12 cellular contexts compared by ENCODE assay signal in the genomic region with DNA sequence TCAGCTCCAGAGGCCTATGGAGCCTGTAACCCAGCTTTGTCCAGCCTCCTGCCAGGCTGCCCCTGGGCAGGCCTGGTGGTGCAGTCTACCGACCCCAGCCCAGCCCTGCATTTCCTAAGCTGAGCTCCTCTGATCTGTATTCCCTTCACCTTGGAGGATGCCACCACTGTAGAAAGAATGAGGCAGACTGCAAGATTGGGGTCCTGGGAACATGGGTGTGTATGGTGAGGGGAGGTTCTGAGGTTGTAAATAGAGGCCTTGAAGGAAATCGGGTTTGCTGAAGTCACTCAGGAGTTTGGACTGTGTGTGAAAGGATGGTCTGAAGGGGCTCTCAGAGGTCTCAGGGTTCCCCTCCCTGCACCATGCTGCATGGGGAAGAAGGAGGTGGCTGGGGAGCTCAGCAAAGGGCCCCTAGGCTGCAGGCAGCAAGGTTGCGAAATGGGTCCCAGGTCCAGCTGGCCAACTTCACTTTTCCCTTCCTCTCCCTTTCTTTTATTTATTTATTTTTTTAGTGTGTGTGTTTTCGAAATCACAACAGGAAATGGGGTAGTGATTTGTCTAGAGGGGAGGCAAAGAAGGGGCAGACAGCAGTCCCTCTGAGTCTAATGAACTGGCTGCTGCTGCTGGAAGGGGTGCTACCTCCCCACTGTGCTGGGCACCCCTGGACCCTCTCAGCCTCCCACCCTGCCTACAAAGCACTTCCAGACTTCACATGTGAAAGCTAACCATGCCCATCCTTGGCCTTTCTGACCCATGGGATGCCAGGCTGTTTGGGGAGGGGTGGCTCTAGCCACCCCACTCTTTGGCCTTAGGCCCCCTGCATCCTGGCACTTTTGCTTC. TPM values are rescaled to one million over a fixed set of nuclear protein-coding genes. Genes with fewer than 3 reads are reported as not detected.
A peak's percentile ranks its signal among the peaks of the same experiment; 100 is the strongest.
DNase-seq lines count a peak whose midpoint lies in the region; ATAC-seq and TF ChIP-seq lines count a peak whose summit lies in the region.
"Had no signal": no experiment of that assay in that cellular context is flagged by ENCODE, and none has a peak within 500 bp of the region (broad histone marks: within the 10 kb centered on the region; RNA-seq: fewer than 3 reads in every experiment).

No MANE protein-coding gene starts in this region.

- H3K36me3 ChIP-seq in SK-N-MC (ENCODE audit: insufficient read depth, low read length) (peaks cover 23% of the 10 kb centered on the region), psoas muscle (ENCODE audit: insufficient read depth in 1 of 2, low read depth in 1 of 2) (peaks cover 0 to 26% of the 10 kb centered on the region in 2 donors)

- H3K9me3 ChIP-seq in SK-N-MC (ENCODE audit: low read depth, low read length) (no peaks in the 10 kb centered on the region), psoas muscle (no peaks in the 10 kb centered on the region)

- H3K4me3 ChIP-seq in SK-N-MC (no peak overlapping the region), psoas muscle (no peak overlapping the region)

- TF ChIP-seq CTCF in psoas muscle (IDR thresholded peaks at IDR 0.05), result no peak

- H3K27ac Mint-ChIP-seq in stimulated activated effector memory CD8-positive, alpha-beta T cell treated with anti-CD3 and anti-CD28 coated beads, Interleukin-12 subunit alpha, Interleukin-12 subunit beta, amount 100 ng/mL, for 72 hours, result no peak overlapping the region
- H3K27ac Mint-ChIP-seq: activated CD4-positive, alpha-beta memory T cell treated with anti-CD3 and anti-CD28 coated beads, Interleukin-2, amount 10 ng/mL, durations not matched to agents 7 days and 5 days; stimulated activated naive B cell treated with anti-CD40 and anti-IgM and Interleukin-4, amounts not matched to agents 10 μg/mL and 1 μg/mL and 100 μg/mL, for 72 hours had no signal

- no peaks in the 10 kb centered on the region for H3K9me3 Mint-ChIP-seq in stimulated activated effector memory CD8-positive, alpha-beta T cell treated with anti-CD3 and anti-CD28 coated beads, Interleukin-12 subunit alpha, Interleukin-12 subunit beta, amount 100 ng/mL, for 72 hours
- H3K9me3 Mint-ChIP-seq: activated CD4-positive, alpha-beta memory T cell treated with anti-CD3 and anti-CD28 coated beads, Interleukin-2, amount 10 ng/mL, durations not matched to agents 7 days and 5 days; stimulated activated naive B cell treated with anti-CD40 and anti-IgM and Interleukin-4, amounts not matched to agents 10 μg/mL and 1 μg/mL and 100 μg/mL, for 72 hours had no signal

- DNase-seq in AML-193 (lab: John Stamatoyannopoulos, UW) (peak; percentile 56 to 60), SK-N-MC (ENCODE audit: low read depth, low spot score) (no peak), Right ventricle myocardium superior (peak; percentile 87), psoas muscle (peak; percentile 80 to 85), erythroblast (lab: John Stamatoyannopoulos, UW) (no peak), UCSD-AML1 (lab: John Stamatoyannopoulos, UW; ENCODE audit: unreplicated experiment) (no peak)
- no peak for DNase-seq in activated CD4-positive, alpha-beta T cell treated with anti-CD3 and anti-CD28 coated beads for 48 hours
- DNase-seq in stimulated activated effector memory CD8-positive, alpha-beta T cell treated with anti-CD3 and anti-CD28 coated beads, Interleukin-12 subunit alpha, Interleukin-12 subunit beta, amount 100 ng/mL, for 72 hours (ENCODE audit: low spot score in 2 of 2), result no peak
- DNase-seq: activated CD4-positive, alpha-beta memory T cell treated with anti-CD3 and anti-CD28 coated beads, Interleukin-2, amount 10 ng/mL, durations not matched to agents 7 days and 5 days; effector CD4-positive, alpha-beta T cell; stimulated activated naive B cell treated with anti-CD40 and anti-IgM and Interleukin-4, amounts not matched to agents 10 μg/mL and 1 μg/mL and 100 μg/mL, for 72 hours had no signal

- TF ChIP-seq POLR2A in erythroblast (IDR thresholded peaks at IDR 0.05; ENCODE audit: low read length), result no peak

- no peak overlapping the region for H3K9ac ChIP-seq in SK-N-MC (ENCODE audit: insufficient read length)

- H3K27ac ChIP-seq in SK-N-MC (peak overlapping the region; percentile 50; the same call in 1 of the 2 replicates), psoas muscle (peak overlapping the region; percentile 69)

- WGBS in psoas muscle, 3 donors, result 55 to 65% (median 61%) methylated on average over 4 of the region's 4 CpGs

- H3K4me1 ChIP-seq in psoas muscle, result peaks cover 7% of the 10 kb centered on the region

- H3K36me3 Mint-ChIP-seq in stimulated activated effector memory CD8-positive, alpha-beta T cell treated with anti-CD3 and anti-CD28 coated beads, Interleukin-12 subunit alpha, Interleukin-12 subunit beta, amount 100 ng/mL, for 72 hours, result no peaks in the 10 kb centered on the region
- H3K36me3 Mint-ChIP-seq: stimulated activated naive B cell treated with anti-CD40 and anti-IgM and Interleukin-4, amounts not matched to agents 10 μg/mL and 1 μg/mL and 100 μg/mL, for 72 hours had no signal

- intact Hi-C loops in Right ventricle myocardium superior (cut with DNase I), result no loop called here
- intact Hi-C loops in psoas muscle (cut with DNase I), result no loop called here

- H3K4me3 Mint-ChIP-seq in stimulated activated effector memory CD8-positive, alpha-beta T cell treated with anti-CD3 and anti-CD28 coated beads, Interleukin-12 subunit alpha, Interleukin-12 subunit beta, amount 100 ng/mL, for 72 hours, result no peak overlapping the region
- H3K4me3 Mint-ChIP-seq: activated CD4-positive, alpha-beta memory T cell treated with anti-CD3 and anti-CD28 coated beads, Interleukin-2, amount 10 ng/mL, durations not matched to agents 7 days and 5 days; stimulated activated naive B cell treated with anti-CD40 and anti-IgM and Interleukin-4, amounts not matched to agents 10 μg/mL and 1 μg/mL and 100 μg/mL, for 72 hours had no signal

- H3K4me1 Mint-ChIP-seq in stimulated activated effector memory CD8-positive, alpha-beta T cell treated with anti-CD3 and anti-CD28 coated beads, Interleukin-12 subunit alpha, Interleukin-12 subunit beta, amount 100 ng/mL, for 72 hours, result peaks cover 5% of the 10 kb centered on the region
- H3K4me1 Mint-ChIP-seq: activated CD4-positive, alpha-beta memory T cell treated with anti-CD3 and anti-CD28 coated beads, Interleukin-2, amount 10 ng/mL, durations not matched to agents 7 days and 5 days; stimulated activated naive B cell treated with anti-CD40 and anti-IgM and Interleukin-4, amounts not matched to agents 10 μg/mL and 1 μg/mL and 100 μg/mL, for 72 hours had no signal

- no peaks in the 10 kb centered on the region for H3K27me3 ChIP-seq in psoas muscle (ENCODE audit: insufficient read depth in 3 of 3, low read length in 2 of 3)

- peak; percentile 68 for ATAC-seq in Right ventricle myocardium superior (ENCODE audit: poor library complexity)
- ATAC-seq in psoas muscle, result peak in 3 of 4 donors; percentile 35 to 62 (median 43)
- no peak for ATAC-seq in stimulated activated effector memory CD8-positive, alpha-beta T cell treated with anti-CD3 and anti-CD28 coated beads, Interleukin-12 subunit alpha, Interleukin-12 subunit beta, amount 100 ng/mL, for 72 hours
- ATAC-seq: stimulated activated naive B cell treated with anti-CD40 and anti-IgM and Interleukin-4, amounts not matched to agents 10 μg/mL and 1 μg/mL and 100 μg/mL, for 72 hours had no signal

RNA-seq across cellular contexts. Expression of a gene that starts 1.3 kb away (rescaled TPM):
- total RNA-seq in Right ventricle myocardium superior (not detected), psoas muscle (not detected)
- polyA plus RNA-seq in psoas muscle, result not detected
- total RNA-seq: activated CD4-positive, alpha-beta memory T cell treated with anti-CD3 and anti-CD28 coated beads, Interleukin-2, amount 10 ng/mL, durations not matched to agents 7 days and 5 days; NCI-H460 had no signal

RNA-seq across cellular contexts. Expression of a gene that starts 20.4 kb away (rescaled TPM):
- total RNA-seq in Right ventricle myocardium superior (121 TPM), psoas muscle (10 to 100 TPM; 33.1 to 50.6 (median 35.1) TPM)
- 10 to 100 TPM; 10.7 to 14.7 (median 14.5) TPM for polyA plus RNA-seq in psoas muscle

RNA-seq across cellular contexts. Expression of a gene that starts 37.5 kb away (rescaled TPM):
- total RNA-seq in Right ventricle myocardium superior (49.5 TPM), psoas muscle (10 to 100 TPM; 14.1 to 27.7 (median 18.2) TPM)
- 10 to 100 TPM; 10.4 to 11.6 (median 11.3) TPM for polyA plus RNA-seq in psoas muscle

RNA-seq across cellular contexts. Expression of a gene that starts 59.8 kb away (rescaled TPM):
- total RNA-seq in Right ventricle myocardium superior (10.3 TPM), psoas muscle (10 to 100 TPM in 2 of 4 donors, 1 to 10 TPM in 2; 7.1 to 28.4 (median 10.8) TPM)
- polyA plus RNA-seq in psoas muscle, result 100 to 1,000 TPM in 1 of 3 donors, 1 to 10 TPM in 2; 5.6 to 114 (median 8.2) TPM

Comparison
In these comparisons a context has a peak if more than half of its experiments do, and no peak if none do; other contexts are left out.
1. DNase-seq: peak in AML-193 (2 of 2), Right ventricle myocardium superior (single experiment) and psoas muscle (2 of 2); none in SK-N-MC (single experiment), erythroblast (0 of 2), activated CD4-positive, alpha-beta T cell treated with anti-CD3 and anti-CD28 coated beads for 48 hours (single experiment), UCSD-AML1 (single experiment) and stimulated activated effector memory CD8-positive, alpha-beta T cell treated with anti-CD3 and anti-CD28 coated beads, Interleukin-12 subunit alpha, Interleukin-12 subunit beta, amount 100 ng/mL, for 72 hours (0 of 2).